In genomic region chr3:160409812-160410610, GRCh38 we compare ENCODE assay signal across 21 cellular contexts. TPM values are rescaled to one million over a fixed set of nuclear protein-coding genes. Genes with fewer than 3 reads are reported as not detected.
DNase-seq lines count a peak whose midpoint lies in the region; ATAC-seq and TF ChIP-seq lines count a peak whose summit lies in the region.
"Had no signal": no experiment of that assay in that cellular context is flagged by ENCODE, and none has a peak within 500 bp of the region (broad histone marks: within the 10 kb centered on the region; RNA-seq: fewer than 3 reads in every experiment).

No MANE protein-coding gene starts in this region.

- H3K27ac ChIP-seq in Panc1 (ENCODE audit: low read length) (no peak overlapping the region; the same call in 1 of the 2 replicates), osteoblast (ENCODE audit: low read depth, low read length) (peak overlapping the region; percentile 51)
- H3K27ac ChIP-seq: breast epithelium, thoracic aorta had no signal

- H3K4me1 Mint-ChIP-seq in activated CD8-positive, alpha-beta T cell treated with anti-CD3 and anti-CD28 coated beads, Interleukin-2, amount 10 ng/mL, durations not matched to agents 7 days and 5 days (ENCODE audit: low read depth): peaks cover 43% of the 10 kb centered on the region
- peaks cover 2% of the 10 kb centered on the region for H3K4me1 Mint-ChIP-seq in activated CD8-positive, alpha-beta T cell treated with anti-CD3 and anti-CD28 coated beads for 36 hours (ENCODE audit: low read depth)
- peaks cover 51% of the 10 kb centered on the region for H3K4me1 Mint-ChIP-seq in activated T-helper 2 cell treated with anti-CD3 and anti-CD28 coated beads, Interferon-gamma antibody, Interleukin-2, Interleukin-4, amounts not matched to agents 10 μg/mL and 5 μg/mL and 100 μg/mL, durations not matched to agents 14 hours and 24 hours and 36 hours (ENCODE audit: low read depth)
- H3K4me1 Mint-ChIP-seq: stimulated activated memory B cell treated with anti-CD40 and anti-IgM and Interleukin-4, amounts not matched to agents 10 μg/mL and 1 μg/mL and 100 μg/mL, for 72 hours had no signal

- BruUV-seq in Panc1 (replicated peaks; lab: Mats Ljungman, UMichigan): no TSS peak

- intact Hi-C loops in activated CD8-positive, alpha-beta T cell treated with anti-CD3 and anti-CD28 coated beads for 36 hours (cut with micrococcal nuclease): no loop called here
- intact Hi-C loops in Panc1 (cut with micrococcal nuclease; ENCODE audit: unreplicated experiment): loop anchor here (5.0 kb wide), 2 partner anchors 248 to 378 kb away; no protein-coding TSS in a partner anchor
- intact Hi-C loops in activated T-helper 2 cell treated with anti-CD3 and anti-CD28 coated beads, Interferon-gamma antibody, Interleukin-2, Interleukin-4, amounts not matched to agents 10 μg/mL and 5 μg/mL and 100 μg/mL, durations not matched to agents 14 hours and 24 hours and 36 hours (cut with micrococcal nuclease): loop anchor here (1.0 to 5.0 kb wide), 2 partner anchors 10 to 378 kb away; no protein-coding TSS in a partner anchor

- no peaks in the 10 kb centered on the region for H4K20me1 ChIP-seq in osteoblast (ENCODE audit: insufficient read depth, low read length)

- no peaks in the 10 kb centered on the region for H3K27me3 Mint-ChIP-seq in activated CD8-positive, alpha-beta T cell treated with anti-CD3 and anti-CD28 coated beads, Interleukin-2, amount 10 ng/mL, durations not matched to agents 7 days and 5 days (ENCODE audit: low read depth)
- no peaks in the 10 kb centered on the region for H3K27me3 Mint-ChIP-seq in activated CD8-positive, alpha-beta T cell treated with anti-CD3 and anti-CD28 coated beads for 36 hours
- H3K27me3 Mint-ChIP-seq in activated T-helper 2 cell treated with anti-CD3 and anti-CD28 coated beads, Interferon-gamma antibody, Interleukin-2, Interleukin-4, amounts not matched to agents 10 μg/mL and 5 μg/mL and 100 μg/mL, durations not matched to agents 14 hours and 24 hours and 36 hours (ENCODE audit: low read depth): no peaks in the 10 kb centered on the region
- H3K27me3 Mint-ChIP-seq: naive thymus-derived CD8-positive, alpha-beta T cell; stimulated activated memory B cell treated with anti-CD40 and anti-IgM and Interleukin-4, amounts not matched to agents 10 μg/mL and 1 μg/mL and 100 μg/mL, for 72 hours had no signal

- peak overlapping the region; percentile 61 for H3K27ac Mint-ChIP-seq in activated CD8-positive, alpha-beta T cell treated with anti-CD3 and anti-CD28 coated beads, Interleukin-2, amount 10 ng/mL, durations not matched to agents 7 days and 5 days
- no peak overlapping the region for H3K27ac Mint-ChIP-seq in activated CD8-positive, alpha-beta T cell treated with anti-CD3 and anti-CD28 coated beads for 36 hours
- H3K27ac Mint-ChIP-seq in activated T-helper 2 cell treated with anti-CD3 and anti-CD28 coated beads, Interferon-gamma antibody, Interleukin-2, Interleukin-4, amounts not matched to agents 10 μg/mL and 5 μg/mL and 100 μg/mL, durations not matched to agents 14 hours and 24 hours and 36 hours: no peak overlapping the region
- H3K27ac Mint-ChIP-seq: stimulated activated memory B cell treated with anti-CD40 and anti-IgM and Interleukin-4, amounts not matched to agents 10 μg/mL and 1 μg/mL and 100 μg/mL, for 72 hours had no signal

- H3K36me3 ChIP-seq in Panc1 (ENCODE audit: control insufficient read depth, insufficient read depth, low read length): peaks cover 74% of the 10 kb centered on the region
- H3K36me3 ChIP-seq in osteoblast (ENCODE audit: insufficient read depth, low read length): peaks cover 44% of the 10 kb centered on the region
- H3K36me3 ChIP-seq: breast epithelium, thoracic aorta had no signal

- DNase-seq in activated CD8-positive, alpha-beta T cell treated with anti-CD3 and anti-CD28 coated beads, Interleukin-2, amount 10 ng/mL, durations not matched to agents 7 days and 5 days: no peak
- no peak for DNase-seq in activated CD8-positive, alpha-beta T cell treated with anti-CD3 and anti-CD28 coated beads for 36 hours
- DNase-seq in Panc1 (ENCODE audit: low read depth, low spot score) (no peak), dermis blood vessel endothelial cell (peak; percentile 54), osteoblast (ENCODE audit: insufficient read length, low spot score, missing footprints) (no peak), NAMALWA (ENCODE audit: low spot score) (no peak)
- no peak for DNase-seq in activated T-helper 2 cell treated with anti-CD3 and anti-CD28 coated beads, Interferon-gamma antibody, Interleukin-2, Interleukin-4, amounts not matched to agents 10 μg/mL and 5 μg/mL and 100 μg/mL, durations not matched to agents 14 hours and 24 hours and 36 hours (ENCODE audit: low spot score)
- DNase-seq: activated CD8-positive, alpha-beta memory T cell treated with anti-CD3 and anti-CD28 coated beads, Interleukin-2, amount 50 U/mL, for 48 hours; activated gamma-delta T cell; DMS153; left cardiac atrium; naive thymus-derived CD8-positive, alpha-beta T cell; NCI-H510A; posterior cingulate gyrus; RPMI8226; stimulated activated CD4-positive, alpha-beta T cell treated with anti-CD3 and anti-CD28 coated beads, Interleukin-1b, Interleukin-23, amount 100 ng/mL, for 48 hours had no signal

- CTCF ChIA-PET in activated CD8-positive, alpha-beta T cell treated with anti-CD3 and anti-CD28 coated beads, Interleukin-2, amount 10 ng/mL, durations not matched to agents 7 days and 5 days (lab: Charles Lee): interaction anchor here (1.1 to 1.5 kb wide), 4 partner anchors 8 to 377 kb away, joined by 3 to 5 read pairs (median 4); partner anchors contain the start of gene TRIM59
- CTCF ChIA-PET in activated CD8-positive, alpha-beta T cell treated with anti-CD3 and anti-CD28 coated beads for 36 hours (lab: Charles Lee): interaction anchor here (0.9 to 1.6 kb wide), 4 partner anchors 12 to 41 kb away, joined by 3 to 4 read pairs (median 3); no protein-coding TSS in a partner anchor
- CTCF ChIA-PET in Panc1 (lab: Charles Lee): interaction anchor here (0.7 kb wide), 1 partner anchor 247 kb away, joined by 8 read pairs; no protein-coding TSS in a partner anchor

- H3K4me3 Mint-ChIP-seq in activated CD8-positive, alpha-beta T cell treated with anti-CD3 and anti-CD28 coated beads, Interleukin-2, amount 10 ng/mL, durations not matched to agents 7 days and 5 days: no peak overlapping the region
- H3K4me3 Mint-ChIP-seq in activated CD8-positive, alpha-beta T cell treated with anti-CD3 and anti-CD28 coated beads for 36 hours: no peak overlapping the region
- H3K4me3 Mint-ChIP-seq in activated T-helper 2 cell treated with anti-CD3 and anti-CD28 coated beads, Interferon-gamma antibody, Interleukin-2, Interleukin-4, amounts not matched to agents 10 μg/mL and 5 μg/mL and 100 μg/mL, durations not matched to agents 14 hours and 24 hours and 36 hours (ENCODE audit: low read depth): no peak overlapping the region
- H3K4me3 Mint-ChIP-seq: naive thymus-derived CD8-positive, alpha-beta T cell; stimulated activated memory B cell treated with anti-CD40 and anti-IgM and Interleukin-4, amounts not matched to agents 10 μg/mL and 1 μg/mL and 100 μg/mL, for 72 hours had no signal

- peak overlapping the region; percentile 42 for H3K4me2 ChIP-seq in osteoblast (ENCODE audit: insufficient read depth, low read length)

- no peak overlapping the region for H3K4me3 ChIP-seq in Panc1 (ENCODE audit: low read depth in 2 of 2, low read length in 2 of 2)
- H3K4me3 ChIP-seq in osteoblast (ENCODE audit: insufficient read depth, low read length): no peak overlapping the region
- H3K4me3 ChIP-seq: breast epithelium, thoracic aorta had no signal

- H3K4me1 ChIP-seq in Panc1 (ENCODE audit: control insufficient read depth, insufficient read depth, low read length): peaks cover 4% of the 10 kb centered on the region; the same call in 1 of the 2 replicates
- peaks cover 8% of the 10 kb centered on the region for H3K4me1 ChIP-seq in osteoblast (ENCODE audit: insufficient read depth, low read length)
- H3K4me1 ChIP-seq: breast epithelium had no signal

- peaks cover 79% of the 10 kb centered on the region for H3K79me2 ChIP-seq in osteoblast (ENCODE audit: insufficient read depth, low read length)

- no peaks in the 10 kb centered on the region for H3K27me3 ChIP-seq in Panc1 (ENCODE audit: control insufficient read depth, insufficient read depth, low read length)
- no peaks in the 10 kb centered on the region for H3K27me3 ChIP-seq in osteoblast (ENCODE audit: insufficient read depth, low read length)
- H3K27me3 ChIP-seq: breast epithelium had no signal

- POLR2A ChIA-PET in activated CD8-positive, alpha-beta T cell treated with anti-CD3 and anti-CD28 coated beads, Interleukin-2, amount 10 ng/mL, durations not matched to agents 7 days and 5 days (lab: Charles Lee): interaction anchor here (0.9 to 4.6 kb wide), 5 partner anchors 9 to 40 kb away, joined by 3 to 22 read pairs (median 4); partner anchors contain the start of genes SMC4 and TRIM59
- POLR2A ChIA-PET in activated CD8-positive, alpha-beta T cell treated with anti-CD3 and anti-CD28 coated beads for 36 hours (lab: Charles Lee): interaction anchor here (0.8 to 2.8 kb wide), 8 partner anchors 9 to 39 kb away, joined by 3 to 17 read pairs (median 6); partner anchors contain the start of genes IFT80 and TRIM59
- POLR2A ChIA-PET in Panc1 (lab: Charles Lee): interaction anchor here (0.6 kb wide), 2 partner anchors 18 to 1609 kb away, joined by 3 read pairs; no protein-coding TSS in a partner anchor

- no peak overlapping the region for H2AFZ ChIP-seq in osteoblast (ENCODE audit: low read length)

- peaks cover 62% of the 10 kb centered on the region for H3K36me3 Mint-ChIP-seq in activated CD8-positive, alpha-beta T cell treated with anti-CD3 and anti-CD28 coated beads, Interleukin-2, amount 10 ng/mL, durations not matched to agents 7 days and 5 days (ENCODE audit: low read depth)
- peaks cover 43% of the 10 kb centered on the region for H3K36me3 Mint-ChIP-seq in activated CD8-positive, alpha-beta T cell treated with anti-CD3 and anti-CD28 coated beads for 36 hours (ENCODE audit: low read depth)
- H3K36me3 Mint-ChIP-seq in activated T-helper 2 cell treated with anti-CD3 and anti-CD28 coated beads, Interferon-gamma antibody, Interleukin-2, Interleukin-4, amounts not matched to agents 10 μg/mL and 5 μg/mL and 100 μg/mL, durations not matched to agents 14 hours and 24 hours and 36 hours (ENCODE audit: low read depth): peaks cover 78% of the 10 kb centered on the region

- ATAC-seq in activated CD8-positive, alpha-beta T cell treated with anti-CD3 and anti-CD28 coated beads, Interleukin-2, amount 10 ng/mL, durations not matched to agents 7 days and 5 days: peak; percentile 9
- no peak for ATAC-seq in activated CD8-positive, alpha-beta T cell treated with anti-CD3 and anti-CD28 coated beads for 36 hours
- peak; percentile 40 for ATAC-seq in Panc1
- ATAC-seq in HG03354 (IDR thresholded peaks at IDR 0.05; ENCODE audit: poor library complexity, severe bottlenecking, unreplicated experiment): no peak
- ATAC-seq: left cardiac atrium; naive thymus-derived CD8-positive, alpha-beta T cell; stimulated activated memory B cell treated with anti-CD40 and anti-IgM and Interleukin-4, amounts not matched to agents 10 μg/mL and 1 μg/mL and 100 μg/mL, for 72 hours had no signal

- H3K9me3 ChIP-seq in Panc1 (ENCODE audit: control insufficient read depth, insufficient read depth, low read depth, low read length): no peaks in the 10 kb centered on the region
- H3K9me3 ChIP-seq in osteoblast (ENCODE audit: low read depth, low read length): no peaks in the 10 kb centered on the region
- H3K9me3 ChIP-seq: breast epithelium, thoracic aorta had no signal

- H3K9me3 Mint-ChIP-seq in activated CD8-positive, alpha-beta T cell treated with anti-CD3 and anti-CD28 coated beads, Interleukin-2, amount 10 ng/mL, durations not matched to agents 7 days and 5 days (ENCODE audit: insufficient read depth): no peaks in the 10 kb centered on the region
- no peaks in the 10 kb centered on the region for H3K9me3 Mint-ChIP-seq in activated CD8-positive, alpha-beta T cell treated with anti-CD3 and anti-CD28 coated beads for 36 hours
- no peaks in the 10 kb centered on the region for H3K9me3 Mint-ChIP-seq in activated T-helper 2 cell treated with anti-CD3 and anti-CD28 coated beads, Interferon-gamma antibody, Interleukin-2, Interleukin-4, amounts not matched to agents 10 μg/mL and 5 μg/mL and 100 μg/mL, durations not matched to agents 14 hours and 24 hours and 36 hours
- H3K9me3 Mint-ChIP-seq: naive thymus-derived CD8-positive, alpha-beta T cell; stimulated activated memory B cell treated with anti-CD40 and anti-IgM and Interleukin-4, amounts not matched to agents 10 μg/mL and 1 μg/mL and 100 μg/mL, for 72 hours had no signal

- in situ Hi-C loops in Panc1 (cut with HindIII; ENCODE audit: low pct_unique_long_range_greater_than_20kb, low sequenced_read_pairs): no loop called here

- TF ChIP-seq CTCF in activated CD8-positive, alpha-beta T cell treated with anti-CD3 and anti-CD28 coated beads for 36 hours (IDR thresholded peaks at IDR 0.05): no peak
- TF ChIP-seq CTCF in Panc1 (IDR thresholded peaks at IDR 0.05) (no peak), osteoblast (IDR thresholded peaks at IDR 0.05; ENCODE audit: extremely low read depth, low read depth, low read length) (no peak)

RNA-seq across cellular contexts. Expression of gene SMC4, which starts 10.6 kb away (rescaled TPM):
- 100 to 1,000 TPM; 292 to 300 TPM for total RNA-seq in activated CD8-positive, alpha-beta T cell treated with anti-CD3 and anti-CD28 coated beads, Interleukin-2, amount 10 ng/mL, durations not matched to agents 7 days and 5 days
- total RNA-seq in activated CD8-positive, alpha-beta T cell treated with anti-CD3 and anti-CD28 coated beads for 36 hours: 100 to 1,000 TPM; 149 to 154 TPM
- 160 TPM for total RNA-seq in Panc1 (2021; ENCODE audit: unreplicated experiment)
- polyA plus RNA-seq in Panc1 (2012; ENCODE audit: insufficient read length): 57.2 TPM
- 46.8 and 131 TPM in 2 replicates for total RNA-seq in dermis blood vessel endothelial cell
- 32.9 and 44.2 TPM in 2 replicates for total RNA-seq in osteoblast
- total RNA-seq in activated T-helper 2 cell treated with anti-CD3 and anti-CD28 coated beads, Interferon-gamma antibody, Interleukin-2, Interleukin-4, amounts not matched to agents 10 μg/mL and 5 μg/mL and 100 μg/mL, durations not matched to agents 14 hours and 24 hours and 36 hours: 180 and 194 TPM in 2 replicates

RNA-seq across cellular contexts. Expression of gene IFT80, which starts 11.0 kb away (rescaled TPM):
- 10 to 100 TPM; 27.5 to 29.7 TPM for total RNA-seq in activated CD8-positive, alpha-beta T cell treated with anti-CD3 and anti-CD28 coated beads, Interleukin-2, amount 10 ng/mL, durations not matched to agents 7 days and 5 days
- 10 to 100 TPM in 1 of 2 experiments, 1 to 10 TPM in 1; 9.2 to 10.4 TPM for total RNA-seq in activated CD8-positive, alpha-beta T cell treated with anti-CD3 and anti-CD28 coated beads for 36 hours
- total RNA-seq in Panc1 (2021; ENCODE audit: unreplicated experiment) (35.1 TPM), dermis blood vessel endothelial cell (28.6 and 31.4 TPM in 2 replicates), osteoblast (63.0 and 63.6 TPM in 2 replicates)
- 19.5 TPM for polyA plus RNA-seq in Panc1 (2012; ENCODE audit: insufficient read length)
- total RNA-seq in activated T-helper 2 cell treated with anti-CD3 and anti-CD28 coated beads, Interferon-gamma antibody, Interleukin-2, Interleukin-4, amounts not matched to agents 10 μg/mL and 5 μg/mL and 100 μg/mL, durations not matched to agents 14 hours and 24 hours and 36 hours: 16.6 and 19.2 TPM in 2 replicates

RNA-seq across cellular contexts. Expression of gene TRIM59, which starts 39.6 kb away (rescaled TPM):
- 10 to 100 TPM; 51.2 to 53.5 TPM for total RNA-seq in activated CD8-positive, alpha-beta T cell treated with anti-CD3 and anti-CD28 coated beads, Interleukin-2, amount 10 ng/mL, durations not matched to agents 7 days and 5 days
- 10 to 100 TPM; 27.0 to 27.8 TPM for total RNA-seq in activated CD8-positive, alpha-beta T cell treated with anti-CD3 and anti-CD28 coated beads for 36 hours
- 27.9 TPM for total RNA-seq in Panc1 (2021; ENCODE audit: unreplicated experiment)
- 9.2 TPM for polyA plus RNA-seq in Panc1 (2012; ENCODE audit: insufficient read length)
- total RNA-seq in dermis blood vessel endothelial cell: 19.7 and 30.5 TPM in 2 replicates
- total RNA-seq in osteoblast: 21.5 and 22.1 TPM in 2 replicates
- 35.9 and 37.0 TPM in 2 replicates for total RNA-seq in activated T-helper 2 cell treated with anti-CD3 and anti-CD28 coated beads, Interferon-gamma antibody, Interleukin-2, Interleukin-4, amounts not matched to agents 10 μg/mL and 5 μg/mL and 100 μg/mL, durations not matched to agents 14 hours and 24 hours and 36 hours
- total RNA-seq: H4 had no signal

Comparison
In these comparisons a context has a peak if more than half of its experiments do, and no peak if none do; other contexts are left out.
1. ATAC-seq: peak in activated CD8-positive, alpha-beta T cell treated with anti-CD3 and anti-CD28 coated beads, Interleukin-2, amount 10 ng/mL, durations not matched to agents 7 days and 5 days (single experiment) and Panc1 (single experiment); none in activated CD8-positive, alpha-beta T cell treated with anti-CD3 and anti-CD28 coated beads for 36 hours (single experiment) and HG03354 (single experiment).